9 cellular contexts compared by ENCODE assay signal in genomic region chr15:92654662-92655061, GRCh38. TPM values are rescaled to one million over a fixed set of nuclear protein-coding genes. Genes with fewer than 3 reads are reported as not detected.
A peak's percentile ranks its signal among the peaks of the same experiment; 100 is the strongest.
DNase-seq lines count a peak whose midpoint lies in the region; ATAC-seq, FAIRE-seq and TF ChIP-seq lines count a peak whose summit lies in the region.
"Had no signal": no experiment of that assay in that cellular context is flagged by ENCODE, and none has a peak within 500 bp of the region (broad histone marks: within the 10 kb centered on the region; RNA-seq: fewer than 3 reads in every experiment).

No MANE protein-coding gene starts in this region.

- TF ChIP-seq CTCF in AG04450 (IDR thresholded peaks at IDR 0.05; ENCODE audit: low read depth, low read length) (no peak), GM12864 (IDR thresholded peaks at IDR 0.05; ENCODE audit: low read depth, low read length, missing control alignments) (no peak), K562 (IDR thresholded peaks at IDR 0.05 in 2 of 3, conservative IDR thresholded peaks at IDR 0.05 in 1 of 3; ENCODE audit: insufficient read depth in 2 of 3, low read depth in 1 of 3, low read length in 3 of 3) (no peak)

- DNase-seq in AG04450 (ENCODE audit: low read depth, low spot score) (no peak), GM12864 (ENCODE audit: low read depth) (no peak), K562 (ENCODE audit: extremely low read depth in 1 of 4, low spot score in 3 of 4) (no peak), NCI-H187 treated with DMSO at 0.1 percent for 48 hours (lab: John Stamatoyannopoulos, UW) (no peak), NCI-H2107 (lab: John Stamatoyannopoulos, UW) (no peak), DMS114 treated with DMSO at 0.1 percent for 48 hours (lab: John Stamatoyannopoulos, UW; ENCODE audit: unreplicated experiment) (no peak)
- no peak for DNase-seq in naive thymus-derived CD8-positive, alpha-beta T cell
- DNase-seq: brain microvascular endothelial cell had no signal

- H3K27me3 Mint-ChIP-seq in naive thymus-derived CD8-positive, alpha-beta T cell = peaks cover 7 to 57% (median 31%) of the 10 kb centered on the region in 5 donors

- no peak for TF ChIP-seq POLR2A in K562 (conservative IDR thresholded peaks at IDR 0.05)

- CTCF ChIA-PET in AG04450 (lab: Charles Lee) (no interaction called here), K562 (lab: Yijun Ruan, JAX; ENCODE audit: low intra/inter-chr PET ratio) (no interaction called here)

- WGBS in K562 (ENCODE audit: insufficient coverage, low coverage, missing lambda C conversion rate) = 5% methylated on average over 4 of the region's 7 CpGs

- TF ChIP-seq EP300 in K562 (IDR thresholded peaks at IDR 0.05; ENCODE audit: low read length) = no peak

- no TSS peak for BruUV-seq in K562 (replicated peaks; lab: Mats Ljungman, UMichigan)

- peaks cover 0 to 10% of the 10 kb centered on the region in 2 experiments; a peak in 2 of 5 replicates for H3K4me1 ChIP-seq in K562 (replicated peaks in 1 of 2; ENCODE audit: control insufficient read depth in 2 of 2, insufficient read depth in 2 of 2, low read length in 2 of 2)

- H3K9me3 Mint-ChIP-seq in naive thymus-derived CD8-positive, alpha-beta T cell = peaks cover 0 to 9% (median 0%) of the 10 kb centered on the region in 9 donors

- no peaks in the 10 kb centered on the region for H3K79me2 ChIP-seq in K562 (ENCODE audit: control insufficient read depth, insufficient read depth, low read length)

- peaks cover 12 to 23% (median 17%) of the 10 kb centered on the region in 4 donors for H3K4me1 Mint-ChIP-seq in naive thymus-derived CD8-positive, alpha-beta T cell

- H3K36me3 ChIP-seq in K562 (ENCODE audit: control insufficient read depth, insufficient read depth, low read length) = no peaks in the 10 kb centered on the region
- H3K36me3 ChIP-seq: brain microvascular endothelial cell had no signal

- H3K27me3 ChIP-seq in AG04450 (ENCODE audit: control insufficient read depth, insufficient read depth, low read length) = peaks cover 3% of the 10 kb centered on the region
- H3K27me3 ChIP-seq in K562 (ENCODE audit: control insufficient read depth in 2 of 2, insufficient read depth in 2 of 2, low read length in 2 of 2) = peaks cover 19 to 60% of the 10 kb centered on the region in 2 experiments

- H3K9me1 ChIP-seq in K562 (ENCODE audit: control insufficient read depth, insufficient read depth, low read length) = no peaks in the 10 kb centered on the region

- H3K36me3 Mint-ChIP-seq in naive thymus-derived CD8-positive, alpha-beta T cell = peaks cover 0 to 6% (median 5%) of the 10 kb centered on the region in 3 donors

- H3K4me3 Mint-ChIP-seq in naive thymus-derived CD8-positive, alpha-beta T cell = peak overlapping the region; percentile 32 to 86 (median 70)

- H4K20me1 ChIP-seq in K562 (replicated peaks; ENCODE audit: control insufficient read depth, insufficient read depth, low read length) = no peaks in the 10 kb centered on the region; the same call in 1 of the 2 replicates

- H3K4me2 ChIP-seq in K562 (ENCODE audit: insufficient read depth, low read length) = no peak overlapping the region

- no peak for TF ChIP-seq RAD21 in K562 (CRISPR knock-in tag; conservative IDR thresholded peaks at IDR 0.05 in 1 of 2, IDR thresholded peaks at IDR 0.05 in 1 of 2)

- no peak overlapping the region for H3K9ac ChIP-seq in K562 (ENCODE audit: insufficient read depth in 1 of 2, low read depth in 2 of 2, low read length in 2 of 2)

- H3K27ac Mint-ChIP-seq in naive thymus-derived CD8-positive, alpha-beta T cell = no peak overlapping the region

- no peak overlapping the region for H2AFZ ChIP-seq in K562 (ENCODE audit: low read depth, low read length)

- intact Hi-C loops in K562 (cut with micrococcal nuclease) = no loop called here

- FAIRE-seq in K562 (lab: Jason Lieb, UNC) = no peak

- POLR2A ChIA-PET in AG04450 (lab: Yijun Ruan, JAX) = no interaction called here
- POLR2A ChIA-PET in K562 (lab: Yijun Ruan, JAX) = interaction anchor here (0.6 to 1.6 kb wide), 2 partner anchors 10 to 245 kb away, joined by 3 read pairs; no protein-coding TSS in a partner anchor
- POLR2A ChIA-PET in naive thymus-derived CD8-positive, alpha-beta T cell (lab: Charles Lee) = no interaction called here

- peak overlapping the region; percentile 10; the same call in 1 of the 2 replicates for H3K4me3 ChIP-seq in AG04450 (ENCODE audit: low read depth, low read length)
- H3K4me3 ChIP-seq in GM12864 (ENCODE audit: low read depth, low read length) = peak overlapping the region; percentile 77
- no peak overlapping the region for H3K4me3 ChIP-seq in K562

- ATAC-seq in K562 (no peak), GM18873 (IDR thresholded peaks at IDR 0.05; ENCODE audit: low FRiP score, unreplicated experiment) (no peak)
- ATAC-seq in naive thymus-derived CD8-positive, alpha-beta T cell = no peak

- no peak overlapping the region for H3K27ac ChIP-seq in AG04450 (ENCODE audit: low read depth, low read length)
- H3K27ac ChIP-seq in K562 (ENCODE audit: extremely low read depth, low read depth, low read length) = no peak overlapping the region
- H3K27ac ChIP-seq: brain microvascular endothelial cell had no signal

- H3K9me3 ChIP-seq in AG04450 (ENCODE audit: control insufficient read depth, insufficient read depth, low read length) (no peaks in the 10 kb centered on the region), K562 (replicated peaks; ENCODE audit: control insufficient read depth, insufficient read depth, low read depth, low read length) (peaks cover 3% of the 10 kb centered on the region; the same call in 1 of the 2 replicates)

- in situ Hi-C loops in K562 (cut with MboI) = no loop called here

TF ChIP-seq in K562, 482 proteins besides CTCF, POLR2A, EP300 and RAD21:
- TF ChIP-seq RBM25 (IDR thresholded peaks at IDR 0.05; ENCODE audit: low read depth, low read length, severe bottlenecking) (peak; percentile 26), PPARD (CRISPR knock-in tag; IDR thresholded peaks at IDR 0.05) (no peak)

RNA-seq across cellular contexts. Expression of gene FAM174B, which starts 0.9 kb away (rescaled TPM):
- 2.1 and 4.3 TPM in 2 replicates for polyA plus RNA-seq in AG04450 (2011; rRNA removed)
- polyA minus RNA-seq in AG04450 (2011; rRNA and poly(A)+ RNA removed) = 4.6 and 11.0 TPM in 2 replicates
- 13.4 and 14.9 TPM in 2 replicates for total RNA-seq in K562 (2011; cell fraction: chromatin; rRNA removed; ENCODE audit: low replicate concordance)
- 3.0 and 7.9 TPM in 2 replicates for total RNA-seq in K562 (2011; cell fraction: nucleolus; rRNA removed)
- total RNA-seq in K562 (2011; cell fraction: nucleoplasm; rRNA removed) = 3.4 and 4.8 TPM in 2 replicates
- total RNA-seq in K562 (2014; rRNA removed) = 1.1 TPM in 1 of 2 replicates, not detected in the other
- 2.4 and 2.6 TPM in 2 replicates for total RNA-seq in K562 (2014; rRNA removed; fragmentation: Illumina TruSeq; extraction: Trizol)
- total RNA-seq in K562 (2015; rRNA removed; fragmentation: Illumina TruSeq; extraction: Trizol) = 1.8 and 2.2 TPM in 2 replicates
- 1.7 and 2.2 TPM in 2 replicates for total RNA-seq in K562 (2021)
- polyA plus RNA-seq in K562 (2011; rRNA removed) = 1.4 and 2.2 TPM in 2 replicates
- polyA plus RNA-seq in K562 (2011; cell fraction: cytosol; rRNA removed) = 0.49 and 1.8 TPM in 2 replicates
- 1.6 and 6.0 TPM in 2 replicates for polyA plus RNA-seq in K562 (2011; cell fraction: nucleus; rRNA removed)
- polyA plus RNA-seq in K562 (2012) = 1.6 and 1.7 TPM in 2 replicates
- polyA plus RNA-seq in K562 (2014; fragmentation: Illumina TruSeq; extraction: Trizol) = 0.43 and 1.5 TPM in 2 replicates
- polyA plus RNA-seq in K562 (2014; fragmentation: Nextera tagmentation; extraction: Ambion mirVana) = under 1 TPM; 0.39 to 0.48 TPM
- polyA plus RNA-seq in K562 (2014; rRNA removed) = 1.3 and 2.7 TPM in 2 replicates
- polyA minus RNA-seq in K562 (2011; rRNA and poly(A)+ RNA removed) = 1.2 and 1.9 TPM in 2 replicates
- polyA minus RNA-seq in K562 (2011; cell fraction: cytosol; rRNA and poly(A)+ RNA removed) = 3.0 TPM in 1 of 2 replicates, not detected in the other
- 2.3 and 4.6 TPM in 2 replicates for polyA minus RNA-seq in K562 (2011; cell fraction: nucleus; rRNA and poly(A)+ RNA removed)
- total RNA-seq in naive thymus-derived CD8-positive, alpha-beta T cell = 10 to 100 TPM in 1 of 2 experiments, 1 to 10 TPM in 1; 9.2 to 10.9 TPM
- 1 to 10 TPM; 3.5 to 6.0 (median 5.9) TPM for polyA plus RNA-seq in naive thymus-derived CD8-positive, alpha-beta T cell
